ENCODE assay signal across 9 cellular contexts in genomic region chr2:134258684-134259408, GRCh38. TPM values are rescaled to one million over a fixed set of nuclear protein-coding genes. Genes with fewer than 3 reads are reported as not detected.
DNase-seq lines count a peak whose midpoint lies in the region; ATAC-seq, FAIRE-seq and TF ChIP-seq lines count a peak whose summit lies in the region.
"Had no signal": no experiment of that assay in that cellular context is flagged by ENCODE, and none has a peak within 500 bp of the region (broad histone marks: within the 10 kb centered on the region; RNA-seq: fewer than 3 reads in every experiment).

No MANE protein-coding gene starts in this region.

- FAIRE-seq in GM12891 (lab: Jason Lieb, UNC) = peak; percentile 91

- H3K9ac ChIP-seq in neural progenitor cell = no peak overlapping the region

- peaks cover 4% of the 10 kb centered on the region for H3K4me1 ChIP-seq in neural progenitor cell

- peaks cover 23% of the 10 kb centered on the region for H4K20me1 ChIP-seq in neural progenitor cell (ENCODE audit: low read depth)

- H3K27me3 Mint-ChIP-seq in activated T-helper 17 cell treated with anti-CD3 and anti-CD28 coated beads, Interleukin-2, amount 50 U/mL, for 72 hours = no peaks in the 10 kb centered on the region
- H3K27me3 Mint-ChIP-seq in neural progenitor cell (ENCODE audit: insufficient read depth, low read depth) = peaks cover 3% of the 10 kb centered on the region

- ATAC-seq in HG03442 (IDR thresholded peaks at IDR 0.05; ENCODE audit: unreplicated experiment) (peak; percentile 36), HG03439 (IDR thresholded peaks at IDR 0.05; ENCODE audit: unreplicated experiment) (no peak)
- peak; percentile 91 for ATAC-seq in activated T-helper 17 cell treated with anti-CD3 and anti-CD28 coated beads, Interleukin-2, amount 50 U/mL, for 72 hours (replicated peaks)

- no peak overlapping the region for H3K4me3 ChIP-seq in neural progenitor cell

- no peak overlapping the region for H3K4me2 ChIP-seq in neural progenitor cell

- peaks cover 78% of the 10 kb centered on the region for H3K36me3 Mint-ChIP-seq in activated T-helper 17 cell treated with anti-CD3 and anti-CD28 coated beads, Interleukin-2, amount 50 U/mL, for 72 hours (ENCODE audit: low read depth)
- H3K36me3 Mint-ChIP-seq in neural progenitor cell = peaks cover 3% of the 10 kb centered on the region

- no peaks in the 10 kb centered on the region for H3K9me3 ChIP-seq in neural progenitor cell (ENCODE audit: low read depth)

- no peak overlapping the region for H3K27ac ChIP-seq in neural progenitor cell

- H3K4me3 Mint-ChIP-seq in activated T-helper 17 cell treated with anti-CD3 and anti-CD28 coated beads, Interleukin-2, amount 50 U/mL, for 72 hours = peak overlapping the region; percentile 42
- H3K4me3 Mint-ChIP-seq in neural progenitor cell = no peak overlapping the region
- H3K4me3 Mint-ChIP-seq: neural crest cell had no signal

- H3K4me1 Mint-ChIP-seq in activated T-helper 17 cell treated with anti-CD3 and anti-CD28 coated beads, Interleukin-2, amount 50 U/mL, for 72 hours = peaks cover 52% of the 10 kb centered on the region
- peaks cover 9% of the 10 kb centered on the region for H3K4me1 Mint-ChIP-seq in neural progenitor cell

- H3K27me3 ChIP-seq in neural progenitor cell = no peaks in the 10 kb centered on the region

- DNase-seq in GM12891 (ENCODE audit: insufficient read length, low spot score) = no peak
- no peak for DNase-seq in neural progenitor cell (ENCODE audit: low spot score)
- no peak for DNase-seq in HK-2 (ENCODE audit: unreplicated experiment)
- no peak for DNase-seq in NAMALWA (ENCODE audit: low spot score)
- no peak for DNase-seq in NCI-H128 (lab: John Stamatoyannopoulos, UW; ENCODE audit: unreplicated experiment)

- H3K27ac Mint-ChIP-seq in activated T-helper 17 cell treated with anti-CD3 and anti-CD28 coated beads, Interleukin-2, amount 50 U/mL, for 72 hours = peak overlapping the region; percentile 71
- peak overlapping the region; percentile 35 for H3K27ac Mint-ChIP-seq in neural progenitor cell

- no peak overlapping the region for H2AFZ ChIP-seq in neural progenitor cell (replicated peaks)

- no peaks in the 10 kb centered on the region for H3K36me3 ChIP-seq in neural progenitor cell

- H3K79me2 ChIP-seq in neural progenitor cell (ENCODE audit: low read depth) = no peaks in the 10 kb centered on the region

- H3F3A ChIP-seq in neural progenitor cell (ENCODE audit: low read depth) = no peaks in the 10 kb centered on the region

- H3K9me3 Mint-ChIP-seq in activated T-helper 17 cell treated with anti-CD3 and anti-CD28 coated beads, Interleukin-2, amount 50 U/mL, for 72 hours = no peaks in the 10 kb centered on the region
- no peaks in the 10 kb centered on the region for H3K9me3 Mint-ChIP-seq in neural progenitor cell
- H3K9me3 Mint-ChIP-seq: neural crest cell had no signal

- no peak for TF ChIP-seq POLR2A in GM12891 (IDR thresholded peaks at IDR 0.05; ENCODE audit: low read depth, low read length)

- no peak for TF ChIP-seq CTCF in neural progenitor cell (IDR thresholded peaks at IDR 0.05)

TF ChIP-seq in GM12891, 5 proteins besides CTCF, POLR2A, EP300 and RAD21:
- TF ChIP-seq POU2F2 (IDR thresholded peaks at IDR 0.05; ENCODE audit: low read depth, low read length) (no peak), PAX5 (IDR thresholded peaks at IDR 0.05; ENCODE audit: insufficient read depth, low read length, severe bottlenecking) (no peak), TAF1 (IDR thresholded peaks at IDR 0.05; ENCODE audit: low read depth, low read length) (no peak), POLR2AphosphoS5 (IDR thresholded peaks at IDR 0.05; ENCODE audit: low read depth, low read length) (no peak), SPI1 (IDR thresholded peaks at IDR 0.05; ENCODE audit: low read depth, low read length) (no peak)

RNA-seq across cellular contexts. Expression of gene MGAT5, which starts 5.0 kb away (rescaled TPM):
- polyA plus RNA-seq in GM12891 (2012; ENCODE audit: low read depth, missing spikeins) = 27.6 TPM
- 10 to 100 TPM; 53.0 to 53.1 TPM for total RNA-seq in activated T-helper 17 cell treated with anti-CD3 and anti-CD28 coated beads, Interleukin-2, amount 50 U/mL, for 72 hours
- 21.2 and 28.8 TPM in 2 replicates for total RNA-seq in neural progenitor cell (ENCODE audit: low replicate concordance)
